Comparison of ENCODE assay signal across 1 cellular context in the genomic region with DNA sequence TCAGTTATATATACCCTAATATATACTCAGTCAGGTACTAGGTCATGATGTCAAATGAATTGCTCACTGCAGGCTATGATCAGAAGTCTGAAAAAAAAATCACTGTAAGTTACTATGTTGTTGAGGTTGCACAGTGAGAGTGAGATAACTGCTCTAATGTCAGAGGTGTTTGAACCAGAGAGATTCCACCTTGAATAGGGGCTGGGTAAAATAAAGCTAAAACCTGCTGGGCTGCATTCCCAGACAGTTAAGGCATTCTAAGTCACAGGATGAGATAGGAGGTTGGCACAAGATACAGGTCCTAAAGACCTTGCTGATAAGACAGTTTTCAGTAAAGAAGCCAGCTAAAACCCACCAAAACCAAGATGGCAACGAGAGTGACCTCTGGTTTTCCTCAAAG.
TF ChIP-seq lines count a peak whose summit lies in the region.

No MANE protein-coding gene starts in this region.

TF ChIP-seq in GM23338, 12 proteins besides CTCF, POLR2A, EP300 and RAD21 (continued from another document):
- TF ChIP-seq ZNF462 (CRISPR knock-in tag; IDR thresholded peaks at IDR 0.05) (no peak), REST (IDR thresholded peaks at IDR 0.05; ENCODE audit: unreplicated experiment) (no peak), ZNF114 (CRISPR knock-in tag; IDR thresholded peaks at IDR 0.05) (no peak), STAT1 (IDR thresholded peaks at IDR 0.05; ENCODE audit: unreplicated experiment) (no peak), CREB1 (CRISPR knock-in tag; IDR thresholded peaks at IDR 0.05; ENCODE audit: low read depth) (no peak), NANOG (IDR thresholded peaks at IDR 0.05; ENCODE audit: borderline replicate concordance) (no peak), ZNF331 (CRISPR knock-in tag; IDR thresholded peaks at IDR 0.05; ENCODE audit: low read depth) (no peak)
